In the genomic region with DNA sequence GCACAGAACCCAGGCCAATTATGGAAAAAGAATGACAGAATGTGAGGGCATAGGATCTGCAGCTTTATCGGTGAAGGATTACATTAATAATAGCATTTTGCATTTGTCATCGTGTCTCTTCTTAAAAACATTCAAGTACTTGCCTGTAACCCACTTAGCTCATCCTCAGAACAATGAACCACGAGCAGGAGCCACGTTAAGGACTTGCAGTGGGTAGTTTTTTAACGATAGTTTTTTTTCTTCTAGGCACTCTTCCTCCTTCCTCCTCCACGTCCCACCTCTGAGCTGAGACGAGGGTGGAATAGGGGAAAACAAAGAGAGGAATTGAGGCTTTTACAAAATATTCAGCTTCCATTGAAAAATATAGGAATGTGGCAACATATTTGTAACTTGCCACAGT, we compare ENCODE assay signal across 1 cellular context.
TF ChIP-seq lines count a peak whose summit lies in the region.

No MANE protein-coding gene starts in this region.

TF ChIP-seq in H1, 55 proteins besides CTCF, POLR2A, EP300 and RAD21 (continued from another document):
- TF ChIP-seq SIRT6 (IDR thresholded peaks at IDR 0.05; ENCODE audit: low read length) (no peak), GABPA (IDR thresholded peaks at IDR 0.05; ENCODE audit: borderline replicate concordance, insufficient read depth, low read length) (no peak), CHD1 (IDR thresholded peaks at IDR 0.05; ENCODE audit: low read depth, low read length) (no peak), BACH1 (IDR thresholded peaks at IDR 0.05; ENCODE audit: low read length) (no peak), KDM4A (IDR thresholded peaks at IDR 0.05; ENCODE audit: low read depth, low read length, severe bottlenecking) (no peak), CBX5 (IDR thresholded peaks at IDR 0.05; ENCODE audit: low read depth, low read length) (no peak), NANOG (IDR thresholded peaks at IDR 0.05; ENCODE audit: insufficient read depth, low read depth, low read length, poor library complexity, severe bottlenecking) (no peak)
- TF ChIP-seq, protein P1, sequence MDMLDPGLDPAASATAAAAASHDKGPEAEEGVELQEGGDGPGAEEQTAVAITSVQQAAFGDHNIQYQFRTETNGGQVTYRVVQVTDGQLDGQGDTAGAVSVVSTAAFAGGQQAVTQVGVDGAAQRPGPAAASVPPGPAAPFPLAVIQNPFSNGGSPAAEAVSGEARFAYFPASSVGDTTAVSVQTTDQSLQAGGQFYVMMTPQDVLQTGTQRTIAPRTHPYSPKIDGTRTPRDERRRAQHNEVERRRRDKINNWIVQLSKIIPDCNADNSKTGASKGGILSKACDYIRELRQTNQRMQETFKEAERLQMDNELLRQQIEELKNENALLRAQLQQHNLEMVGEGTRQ (IDR thresholded peaks at IDR 0.05; ENCODE audit: low read length) = no peak
- TF ChIP-seq, protein P2, sequence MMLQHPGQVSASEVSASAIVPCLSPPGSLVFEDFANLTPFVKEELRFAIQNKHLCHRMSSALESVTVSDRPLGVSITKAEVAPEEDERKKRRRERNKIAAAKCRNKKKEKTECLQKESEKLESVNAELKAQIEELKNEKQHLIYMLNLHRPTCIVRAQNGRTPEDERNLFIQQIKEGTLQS (IDR thresholded peaks at IDR 0.05; ENCODE audit: insufficient read depth, low read depth, low read length) = no peak
